Comparison of ENCODE assay signal across 1 cellular context in the genomic region with DNA sequence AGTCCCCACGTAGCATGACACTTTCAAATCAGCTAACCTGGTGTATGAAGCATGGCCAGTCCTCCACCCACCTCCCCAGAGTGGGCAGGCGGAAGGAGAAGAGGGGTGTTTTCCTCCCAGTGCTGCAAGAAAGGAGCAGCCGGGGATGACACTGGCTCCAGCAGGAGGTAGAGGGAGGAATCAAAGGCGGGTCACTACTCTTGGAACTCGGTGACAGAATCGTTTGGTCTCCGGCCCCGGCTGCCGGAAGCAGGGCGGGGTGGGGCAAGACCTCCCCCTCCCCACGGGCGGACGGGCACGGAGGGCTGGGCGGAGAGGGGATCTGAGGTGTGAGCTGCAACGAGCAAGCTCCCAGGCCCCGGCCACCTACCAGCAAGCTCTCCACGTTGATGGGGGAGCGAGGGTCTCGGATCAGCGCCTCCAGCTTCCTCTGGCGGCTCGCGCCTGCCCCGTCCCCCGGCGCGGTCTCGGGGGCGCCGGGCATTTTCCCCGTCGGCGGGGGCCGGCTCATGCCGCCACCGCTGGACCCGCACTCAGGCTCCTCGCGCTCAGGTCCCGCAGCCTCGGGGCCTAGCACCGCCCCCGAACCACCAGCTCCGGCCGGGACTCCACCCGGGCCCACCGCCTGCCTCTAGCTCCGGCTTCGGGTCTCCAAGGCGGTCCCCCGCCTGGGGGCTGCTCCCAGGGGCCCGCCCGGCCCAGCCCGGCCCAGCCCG.
TF ChIP-seq lines count a peak whose summit lies in the region.

No MANE protein-coding gene starts in this region.

TF ChIP-seq in HepG2, 621 proteins besides CTCF, POLR2A, EP300 and RAD21 (continued from another document and continues in another):
- TF ChIP-seq, protein P1, sequence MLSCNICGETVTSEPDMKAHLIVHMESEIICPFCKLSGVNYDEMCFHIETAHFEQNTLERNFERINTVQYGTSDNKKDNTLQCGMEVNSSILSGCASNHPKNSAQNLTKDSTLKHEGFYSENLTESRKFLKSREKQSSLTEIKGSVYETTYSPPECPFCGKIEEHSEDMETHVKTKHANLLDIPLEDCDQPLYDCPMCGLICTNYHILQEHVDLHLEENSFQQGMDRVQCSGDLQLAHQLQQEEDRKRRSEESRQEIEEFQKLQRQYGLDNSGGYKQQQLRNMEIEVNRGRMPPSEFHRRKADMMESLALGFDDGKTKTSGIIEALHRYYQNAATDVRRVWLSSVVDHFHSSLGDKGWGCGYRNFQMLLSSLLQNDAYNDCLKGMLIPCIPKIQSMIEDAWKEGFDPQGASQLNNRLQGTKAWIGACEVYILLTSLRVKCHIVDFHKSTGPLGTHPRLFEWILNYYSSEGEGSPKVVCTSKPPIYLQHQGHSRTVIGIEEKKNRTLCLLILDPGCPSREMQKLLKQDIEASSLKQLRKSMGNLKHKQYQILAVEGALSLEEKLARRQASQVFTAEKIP (CRISPR knock-in tag; IDR thresholded peaks at IDR 0.05; ENCODE audit: borderline replicate concordance): no peak
- TF ChIP-seq GATA4 (IDR thresholded peaks at IDR 0.05; ENCODE audit: borderline replicate concordance, low read depth) (peak; percentile 12; the same call in 1 of the 2 replicates), CBFB (CRISPR knock-in tag; IDR thresholded peaks at IDR 0.05) (peak; percentile 39; the same call in 1 of the 2 replicates), ZBTB21 (CRISPR knock-in tag; IDR thresholded peaks at IDR 0.05) (no peak), TEAD2 (CRISPR knock-in tag; IDR thresholded peaks at IDR 0.05) (no peak), ZNF547 (CRISPR knock-in tag; IDR thresholded peaks at IDR 0.05) (no peak; the same call in 1 of the 2 replicates), ZNF34 (CRISPR knock-in tag; IDR thresholded peaks at IDR 0.05; ENCODE audit: borderline replicate concordance) (no peak), ARHGAP35 (CRISPR knock-in tag; IDR thresholded peaks at IDR 0.05; ENCODE audit: borderline replicate concordance) (peak; percentile 36; the same call in 1 of the 2 replicates), GABPB1 (CRISPR knock-in tag; IDR thresholded peaks at IDR 0.05) (peak; percentile 91), ZNF747 (CRISPR knock-in tag; IDR thresholded peaks at IDR 0.05; ENCODE audit: borderline replicate concordance) (no peak), ZNF563 (CRISPR knock-in tag; IDR thresholded peaks at IDR 0.05) (peak; percentile 91), CEBPB (IDR thresholded peaks at IDR 0.05; ENCODE audit: borderline replicate concordance, low read depth, low read length) (peak; percentile 35; the same call in 1 of the 2 replicates), ZBTB7B (CRISPR knock-in tag; IDR thresholded peaks at IDR 0.05) (peak; percentile 69; the same call in 1 of the 2 replicates), NR2F2 (IDR thresholded peaks at IDR 0.05; ENCODE audit: borderline replicate concordance, low read depth) (peak; percentile 77; the same call in 1 of the 2 replicates), ZNF878 (CRISPR knock-in tag; IDR thresholded peaks at IDR 0.05) (peak; percentile 77), MZF1 (CRISPR knock-in tag; IDR thresholded peaks at IDR 0.05; ENCODE audit: borderline replicate concordance) (0 out of 2 replicates have a peak, but pooled peaks have one; percentile 48), MYC (CRISPR knock-in tag; IDR thresholded peaks at IDR 0.05; ENCODE audit: borderline replicate concordance) (peak; percentile 86), SKI (IDR thresholded peaks at IDR 0.05; ENCODE audit: partially characterized antibody) (peak; percentile 36), NPAS2 (CRISPR knock-in tag; IDR thresholded peaks at IDR 0.05; ENCODE audit: borderline replicate concordance) (no peak), ZNF709 (CRISPR knock-in tag; IDR thresholded peaks at IDR 0.05) (peak; percentile 93; the same call in 1 of the 2 replicates), SP1 (IDR thresholded peaks at IDR 0.05) (no peak), SP1 (CRISPR knock-in tag; IDR thresholded peaks at IDR 0.05) (peak; percentile 57; the same call in 1 of the 2 replicates), ZFP36 (IDR thresholded peaks at IDR 0.05; ENCODE audit: borderline replicate concordance, low read depth, low read length, partially characterized antibody) (no peak), TMF1 (CRISPR knock-in tag; IDR thresholded peaks at IDR 0.05; ENCODE audit: low read depth) (no peak), ZNF883 (CRISPR knock-in tag; IDR thresholded peaks at IDR 0.05; ENCODE audit: not compliant biosample characterization) (peak; percentile 85), KLF15 (CRISPR knock-in tag; IDR thresholded peaks at IDR 0.05; ENCODE audit: borderline replicate concordance) (no peak), KAT2B (IDR thresholded peaks at IDR 0.05; ENCODE audit: borderline replicate concordance, low read depth, low read length) (no peak), KDM5B (CRISPR knock-in tag; IDR thresholded peaks at IDR 0.05; ENCODE audit: borderline replicate concordance) (peak; percentile 87), ZNF557 (CRISPR knock-in tag; IDR thresholded peaks at IDR 0.05) (peak; percentile 84; the same call in 1 of the 2 replicates)
- TF ChIP-seq, protein P2, sequence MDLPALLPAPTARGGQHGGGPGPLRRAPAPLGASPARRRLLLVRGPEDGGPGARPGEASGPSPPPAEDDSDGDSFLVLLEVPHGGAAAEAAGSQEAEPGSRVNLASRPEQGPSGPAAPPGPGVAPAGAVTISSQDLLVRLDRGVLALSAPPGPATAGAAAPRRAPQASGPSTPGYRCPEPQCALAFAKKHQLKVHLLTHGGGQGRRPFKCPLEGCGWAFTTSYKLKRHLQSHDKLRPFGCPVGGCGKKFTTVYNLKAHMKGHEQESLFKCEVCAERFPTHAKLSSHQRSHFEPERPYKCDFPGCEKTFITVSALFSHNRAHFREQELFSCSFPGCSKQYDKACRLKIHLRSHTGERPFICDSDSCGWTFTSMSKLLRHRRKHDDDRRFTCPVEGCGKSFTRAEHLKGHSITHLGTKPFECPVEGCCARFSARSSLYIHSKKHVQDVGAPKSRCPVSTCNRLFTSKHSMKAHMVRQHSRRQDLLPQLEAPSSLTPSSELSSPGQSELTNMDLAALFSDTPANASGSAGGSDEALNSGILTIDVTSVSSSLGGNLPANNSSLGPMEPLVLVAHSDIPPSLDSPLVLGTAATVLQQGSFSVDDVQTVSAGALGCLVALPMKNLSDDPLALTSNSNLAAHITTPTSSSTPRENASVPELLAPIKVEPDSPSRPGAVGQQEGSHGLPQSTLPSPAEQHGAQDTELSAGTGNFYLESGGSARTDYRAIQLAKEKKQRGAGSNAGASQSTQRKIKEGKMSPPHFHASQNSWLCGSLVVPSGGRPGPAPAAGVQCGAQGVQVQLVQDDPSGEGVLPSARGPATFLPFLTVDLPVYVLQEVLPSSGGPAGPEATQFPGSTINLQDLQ (CRISPR knock-in tag; IDR thresholded peaks at IDR 0.05): peak; percentile 11; the same call in 1 of the 2 replicates
- TF ChIP-seq, protein P3, sequence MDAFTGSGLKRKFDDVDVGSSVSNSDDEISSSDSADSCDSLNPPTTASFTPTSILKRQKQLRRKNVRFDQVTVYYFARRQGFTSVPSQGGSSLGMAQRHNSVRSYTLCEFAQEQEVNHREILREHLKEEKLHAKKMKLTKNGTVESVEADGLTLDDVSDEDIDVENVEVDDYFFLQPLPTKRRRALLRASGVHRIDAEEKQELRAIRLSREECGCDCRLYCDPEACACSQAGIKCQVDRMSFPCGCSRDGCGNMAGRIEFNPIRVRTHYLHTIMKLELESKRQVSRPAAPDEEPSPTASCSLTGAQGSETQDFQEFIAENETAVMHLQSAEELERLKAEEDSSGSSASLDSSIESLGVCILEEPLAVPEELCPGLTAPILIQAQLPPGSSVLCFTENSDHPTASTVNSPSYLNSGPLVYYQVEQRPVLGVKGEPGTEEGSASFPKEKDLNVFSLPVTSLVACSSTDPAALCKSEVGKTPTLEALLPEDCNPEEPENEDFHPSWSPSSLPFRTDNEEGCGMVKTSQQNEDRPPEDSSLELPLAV (CRISPR knock-in tag; conservative IDR thresholded peaks at IDR 0.05; ENCODE audit: low read depth): no peak
- TF ChIP-seq, protein P4, sequence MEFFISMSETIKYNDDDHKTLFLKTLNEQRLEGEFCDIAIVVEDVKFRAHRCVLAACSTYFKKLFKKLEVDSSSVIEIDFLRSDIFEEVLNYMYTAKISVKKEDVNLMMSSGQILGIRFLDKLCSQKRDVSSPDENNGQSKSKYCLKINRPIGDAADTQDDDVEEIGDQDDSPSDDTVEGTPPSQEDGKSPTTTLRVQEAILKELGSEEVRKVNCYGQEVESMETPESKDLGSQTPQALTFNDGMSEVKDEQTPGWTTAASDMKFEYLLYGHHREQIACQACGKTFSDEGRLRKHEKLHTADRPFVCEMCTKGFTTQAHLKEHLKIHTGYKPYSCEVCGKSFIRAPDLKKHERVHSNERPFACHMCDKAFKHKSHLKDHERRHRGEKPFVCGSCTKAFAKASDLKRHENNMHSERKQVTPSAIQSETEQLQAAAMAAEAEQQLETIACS (CRISPR knock-in tag; IDR thresholded peaks at IDR 0.05): peak; percentile 82
- TF ChIP-seq, protein P5, sequence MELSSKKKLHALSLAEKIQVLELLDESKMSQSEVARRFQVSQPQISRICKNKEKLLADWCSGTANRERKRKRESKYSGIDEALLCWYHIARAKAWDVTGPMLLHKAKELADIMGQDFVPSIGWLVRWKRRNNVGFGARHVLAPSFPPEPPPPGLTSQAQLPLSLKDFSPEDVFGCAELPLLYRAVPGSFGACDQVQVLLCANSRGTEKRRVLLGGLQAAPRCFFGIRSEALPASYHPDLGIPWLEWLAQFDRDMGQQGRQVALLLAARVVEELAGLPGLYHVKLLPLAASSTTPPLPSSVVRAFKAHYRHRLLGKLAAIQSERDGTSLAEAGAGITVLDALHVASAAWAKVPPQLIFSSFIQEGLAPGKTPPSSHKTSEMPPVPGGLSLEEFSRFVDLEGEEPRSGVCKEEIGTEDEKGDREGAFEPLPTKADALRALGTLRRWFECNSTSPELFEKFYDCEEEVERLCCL (CRISPR knock-in tag; IDR thresholded peaks at IDR 0.05; ENCODE audit: borderline replicate concordance): no peak
- TF ChIP-seq, protein P6, sequence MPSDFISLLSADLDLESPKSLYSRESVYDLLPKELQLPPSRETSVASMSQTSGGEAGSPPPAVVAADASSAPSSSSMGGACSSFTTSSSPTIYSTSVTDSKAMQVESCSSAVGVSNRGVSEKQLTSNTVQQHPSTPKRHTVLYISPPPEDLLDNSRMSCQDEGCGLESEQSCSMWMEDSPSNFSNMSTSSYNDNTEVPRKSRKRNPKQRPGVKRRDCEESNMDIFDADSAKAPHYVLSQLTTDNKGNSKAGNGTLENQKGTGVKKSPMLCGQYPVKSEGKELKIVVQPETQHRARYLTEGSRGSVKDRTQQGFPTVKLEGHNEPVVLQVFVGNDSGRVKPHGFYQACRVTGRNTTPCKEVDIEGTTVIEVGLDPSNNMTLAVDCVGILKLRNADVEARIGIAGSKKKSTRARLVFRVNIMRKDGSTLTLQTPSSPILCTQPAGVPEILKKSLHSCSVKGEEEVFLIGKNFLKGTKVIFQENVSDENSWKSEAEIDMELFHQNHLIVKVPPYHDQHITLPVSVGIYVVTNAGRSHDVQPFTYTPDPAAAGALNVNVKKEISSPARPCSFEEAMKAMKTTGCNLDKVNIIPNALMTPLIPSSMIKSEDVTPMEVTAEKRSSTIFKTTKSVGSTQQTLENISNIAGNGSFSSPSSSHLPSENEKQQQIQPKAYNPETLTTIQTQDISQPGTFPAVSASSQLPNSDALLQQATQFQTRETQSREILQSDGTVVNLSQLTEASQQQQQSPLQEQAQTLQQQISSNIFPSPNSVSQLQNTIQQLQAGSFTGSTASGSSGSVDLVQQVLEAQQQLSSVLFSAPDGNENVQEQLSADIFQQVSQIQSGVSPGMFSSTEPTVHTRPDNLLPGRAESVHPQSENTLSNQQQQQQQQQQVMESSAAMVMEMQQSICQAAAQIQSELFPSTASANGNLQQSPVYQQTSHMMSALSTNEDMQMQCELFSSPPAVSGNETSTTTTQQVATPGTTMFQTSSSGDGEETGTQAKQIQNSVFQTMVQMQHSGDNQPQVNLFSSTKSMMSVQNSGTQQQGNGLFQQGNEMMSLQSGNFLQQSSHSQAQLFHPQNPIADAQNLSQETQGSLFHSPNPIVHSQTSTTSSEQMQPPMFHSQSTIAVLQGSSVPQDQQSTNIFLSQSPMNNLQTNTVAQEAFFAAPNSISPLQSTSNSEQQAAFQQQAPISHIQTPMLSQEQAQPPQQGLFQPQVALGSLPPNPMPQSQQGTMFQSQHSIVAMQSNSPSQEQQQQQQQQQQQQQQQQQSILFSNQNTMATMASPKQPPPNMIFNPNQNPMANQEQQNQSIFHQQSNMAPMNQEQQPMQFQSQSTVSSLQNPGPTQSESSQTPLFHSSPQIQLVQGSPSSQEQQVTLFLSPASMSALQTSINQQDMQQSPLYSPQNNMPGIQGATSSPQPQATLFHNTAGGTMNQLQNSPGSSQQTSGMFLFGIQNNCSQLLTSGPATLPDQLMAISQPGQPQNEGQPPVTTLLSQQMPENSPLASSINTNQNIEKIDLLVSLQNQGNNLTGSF (CRISPR knock-in tag; IDR thresholded peaks at IDR 0.05): no peak; the same call in 1 of the 2 replicates
- TF ChIP-seq, protein P7, sequence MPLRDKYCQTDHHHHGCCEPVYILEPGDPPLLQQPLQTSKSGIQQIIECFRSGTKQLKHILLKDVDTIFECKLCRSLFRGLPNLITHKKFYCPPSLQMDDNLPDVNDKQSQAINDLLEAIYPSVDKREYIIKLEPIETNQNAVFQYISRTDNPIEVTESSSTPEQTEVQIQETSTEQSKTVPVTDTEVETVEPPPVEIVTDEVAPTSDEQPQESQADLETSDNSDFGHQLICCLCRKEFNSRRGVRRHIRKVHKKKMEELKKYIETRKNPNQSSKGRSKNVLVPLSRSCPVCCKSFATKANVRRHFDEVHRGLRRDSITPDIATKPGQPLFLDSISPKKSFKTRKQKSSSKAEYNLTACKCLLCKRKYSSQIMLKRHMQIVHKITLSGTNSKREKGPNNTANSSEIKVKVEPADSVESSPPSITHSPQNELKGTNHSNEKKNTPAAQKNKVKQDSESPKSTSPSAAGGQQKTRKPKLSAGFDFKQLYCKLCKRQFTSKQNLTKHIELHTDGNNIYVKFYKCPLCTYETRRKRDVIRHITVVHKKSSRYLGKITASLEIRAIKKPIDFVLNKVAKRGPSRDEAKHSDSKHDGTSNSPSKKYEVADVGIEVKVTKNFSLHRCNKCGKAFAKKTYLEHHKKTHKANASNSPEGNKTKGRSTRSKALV (CRISPR knock-in tag; IDR thresholded peaks at IDR 0.05): peak; percentile 48; the same call in 1 of the 2 replicates
- TF ChIP-seq, protein P8, sequence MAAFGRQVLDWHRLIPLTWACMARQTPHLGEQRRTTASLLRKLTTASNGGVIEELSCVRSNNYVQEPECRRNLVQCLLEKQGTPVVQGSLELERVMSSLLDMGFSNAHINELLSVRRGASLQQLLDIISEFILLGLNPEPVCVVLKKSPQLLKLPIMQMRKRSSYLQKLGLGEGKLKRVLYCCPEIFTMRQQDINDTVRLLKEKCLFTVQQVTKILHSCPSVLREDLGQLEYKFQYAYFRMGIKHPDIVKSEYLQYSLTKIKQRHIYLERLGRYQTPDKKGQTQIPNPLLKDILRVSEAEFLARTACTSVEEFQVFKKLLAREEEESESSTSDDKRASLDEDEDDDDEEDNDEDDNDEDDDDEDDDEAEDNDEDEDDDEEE (CRISPR knock-in tag; IDR thresholded peaks at IDR 0.05): 0 out of 2 replicates have a peak, but pooled peaks have one; percentile 65
- TF ChIP-seq, protein P9, sequence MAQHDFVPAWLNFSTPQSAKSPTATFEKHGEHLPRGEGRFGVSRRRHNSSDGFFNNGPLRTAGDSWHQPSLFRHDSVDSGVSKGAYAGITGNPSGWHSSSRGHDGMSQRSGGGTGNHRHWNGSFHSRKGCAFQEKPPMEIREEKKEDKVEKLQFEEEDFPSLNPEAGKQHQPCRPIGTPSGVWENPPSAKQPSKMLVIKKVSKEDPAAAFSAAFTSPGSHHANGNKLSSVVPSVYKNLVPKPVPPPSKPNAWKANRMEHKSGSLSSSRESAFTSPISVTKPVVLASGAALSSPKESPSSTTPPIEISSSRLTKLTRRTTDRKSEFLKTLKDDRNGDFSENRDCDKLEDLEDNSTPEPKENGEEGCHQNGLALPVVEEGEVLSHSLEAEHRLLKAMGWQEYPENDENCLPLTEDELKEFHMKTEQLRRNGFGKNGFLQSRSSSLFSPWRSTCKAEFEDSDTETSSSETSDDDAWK (CRISPR knock-in tag; IDR thresholded peaks at IDR 0.05): no peak
